ENCODE assay signal across 1 cellular context in genomic region chr17:44555056-44555455, GRCh38.
TF ChIP-seq lines count a peak whose summit lies in the region.

No MANE protein-coding gene starts in this region.

TF ChIP-seq in SK-N-SH treated with all-trans-retinoic acid at 6 μM for 48 hours, 23 proteins besides CTCF, POLR2A, EP300 and RAD21 (continued from another document):
- TF ChIP-seq, protein P1, sequence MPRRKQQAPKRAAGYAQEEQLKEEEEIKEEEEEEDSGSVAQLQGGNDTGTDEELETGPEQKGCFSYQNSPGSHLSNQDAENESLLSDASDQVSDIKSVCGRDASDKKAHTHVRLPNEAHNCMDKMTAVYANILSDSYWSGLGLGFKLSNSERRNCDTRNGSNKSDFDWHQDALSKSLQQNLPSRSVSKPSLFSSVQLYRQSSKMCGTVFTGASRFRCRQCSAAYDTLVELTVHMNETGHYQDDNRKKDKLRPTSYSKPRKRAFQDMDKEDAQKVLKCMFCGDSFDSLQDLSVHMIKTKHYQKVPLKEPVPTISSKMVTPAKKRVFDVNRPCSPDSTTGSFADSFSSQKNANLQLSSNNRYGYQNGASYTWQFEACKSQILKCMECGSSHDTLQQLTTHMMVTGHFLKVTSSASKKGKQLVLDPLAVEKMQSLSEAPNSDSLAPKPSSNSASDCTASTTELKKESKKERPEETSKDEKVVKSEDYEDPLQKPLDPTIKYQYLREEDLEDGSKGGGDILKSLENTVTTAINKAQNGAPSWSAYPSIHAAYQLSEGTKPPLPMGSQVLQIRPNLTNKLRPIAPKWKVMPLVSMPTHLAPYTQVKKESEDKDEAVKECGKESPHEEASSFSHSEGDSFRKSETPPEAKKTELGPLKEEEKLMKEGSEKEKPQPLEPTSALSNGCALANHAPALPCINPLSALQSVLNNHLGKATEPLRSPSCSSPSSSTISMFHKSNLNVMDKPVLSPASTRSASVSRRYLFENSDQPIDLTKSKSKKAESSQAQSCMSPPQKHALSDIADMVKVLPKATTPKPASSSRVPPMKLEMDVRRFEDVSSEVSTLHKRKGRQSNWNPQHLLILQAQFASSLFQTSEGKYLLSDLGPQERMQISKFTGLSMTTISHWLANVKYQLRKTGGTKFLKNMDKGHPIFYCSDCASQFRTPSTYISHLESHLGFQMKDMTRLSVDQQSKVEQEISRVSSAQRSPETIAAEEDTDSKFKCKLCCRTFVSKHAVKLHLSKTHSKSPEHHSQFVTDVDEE (CRISPR knock-in tag; IDR thresholded peaks at IDR 0.05), result no peak
- no peak for TF ChIP-seq ZC3H10 (CRISPR knock-in tag; IDR thresholded peaks at IDR 0.05)
- no peak for TF ChIP-seq ZFP30 (CRISPR knock-in tag; IDR thresholded peaks at IDR 0.05)
- TF ChIP-seq RARB (CRISPR knock-in tag; IDR thresholded peaks at IDR 0.05), result no peak
- no peak for TF ChIP-seq ZNF8 (CRISPR knock-in tag; IDR thresholded peaks at IDR 0.05)
- TF ChIP-seq ARNTL (CRISPR knock-in tag; IDR thresholded peaks at IDR 0.05; ENCODE audit: borderline replicate concordance, low read depth), result no peak
- no peak for TF ChIP-seq BACH2 (CRISPR knock-in tag; IDR thresholded peaks at IDR 0.05; ENCODE audit: borderline replicate concordance)
- no peak for TF ChIP-seq CSDC2 (CRISPR knock-in tag; IDR thresholded peaks at IDR 0.05)
- TF ChIP-seq TCF4 (CRISPR knock-in tag; IDR thresholded peaks at IDR 0.05; ENCODE audit: borderline replicate concordance), result no peak
- no peak for TF ChIP-seq ISL1 (CRISPR knock-in tag; IDR thresholded peaks at IDR 0.05)
- no peak for TF ChIP-seq OSR1 (CRISPR knock-in tag; IDR thresholded peaks at IDR 0.05)
- TF ChIP-seq, protein P2, sequence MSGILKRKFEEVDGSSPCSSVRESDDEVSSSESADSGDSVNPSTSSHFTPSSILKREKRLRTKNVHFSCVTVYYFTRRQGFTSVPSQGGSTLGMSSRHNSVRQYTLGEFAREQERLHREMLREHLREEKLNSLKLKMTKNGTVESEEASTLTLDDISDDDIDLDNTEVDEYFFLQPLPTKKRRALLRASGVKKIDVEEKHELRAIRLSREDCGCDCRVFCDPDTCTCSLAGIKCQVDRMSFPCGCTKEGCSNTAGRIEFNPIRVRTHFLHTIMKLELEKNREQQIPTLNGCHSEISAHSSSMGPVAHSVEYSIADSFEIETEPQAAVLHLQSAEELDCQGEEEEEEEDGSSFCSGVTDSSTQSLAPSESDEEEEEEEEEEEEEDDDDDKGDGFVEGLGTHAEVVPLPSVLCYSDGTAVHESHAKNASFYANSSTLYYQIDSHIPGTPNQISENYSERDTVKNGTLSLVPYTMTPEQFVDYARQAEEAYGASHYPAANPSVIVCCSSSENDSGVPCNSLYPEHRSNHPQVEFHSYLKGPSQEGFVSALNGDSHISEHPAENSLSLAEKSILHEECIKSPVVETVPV (CRISPR knock-in tag; IDR thresholded peaks at IDR 0.05), result no peak
- no peak for TF ChIP-seq GLIS3 (CRISPR knock-in tag; IDR thresholded peaks at IDR 0.05)
- TF ChIP-seq ESRRG (CRISPR knock-in tag; IDR thresholded peaks at IDR 0.05), result no peak
